Comparison of ENCODE assay signal across 1 cellular context in genomic region chr3:43923101-43923979, GRCh38.
TF ChIP-seq lines count a peak whose summit lies in the region.

No MANE protein-coding gene starts in this region.

TF ChIP-seq in GM23338, 12 proteins besides CTCF, POLR2A, EP300 and RAD21 (continued from another document):
- TF ChIP-seq ZNF462 (CRISPR knock-in tag; IDR thresholded peaks at IDR 0.05): no peak
- TF ChIP-seq, protein P1, sequence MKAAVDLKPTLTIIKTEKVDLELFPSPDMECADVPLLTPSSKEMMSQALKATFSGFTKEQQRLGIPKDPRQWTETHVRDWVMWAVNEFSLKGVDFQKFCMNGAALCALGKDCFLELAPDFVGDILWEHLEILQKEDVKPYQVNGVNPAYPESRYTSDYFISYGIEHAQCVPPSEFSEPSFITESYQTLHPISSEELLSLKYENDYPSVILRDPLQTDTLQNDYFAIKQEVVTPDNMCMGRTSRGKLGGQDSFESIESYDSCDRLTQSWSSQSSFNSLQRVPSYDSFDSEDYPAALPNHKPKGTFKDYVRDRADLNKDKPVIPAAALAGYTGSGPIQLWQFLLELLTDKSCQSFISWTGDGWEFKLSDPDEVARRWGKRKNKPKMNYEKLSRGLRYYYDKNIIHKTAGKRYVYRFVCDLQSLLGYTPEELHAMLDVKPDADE (IDR thresholded peaks at IDR 0.05): no peak
- no peak for TF ChIP-seq ZNF114 (CRISPR knock-in tag; IDR thresholded peaks at IDR 0.05)
- TF ChIP-seq JUNB (IDR thresholded peaks at IDR 0.05; ENCODE audit: unreplicated experiment): no peak
- no peak for TF ChIP-seq CREB1 (CRISPR knock-in tag; IDR thresholded peaks at IDR 0.05; ENCODE audit: low read depth)
- TF ChIP-seq ZNF331 (CRISPR knock-in tag; IDR thresholded peaks at IDR 0.05; ENCODE audit: low read depth): no peak
- TF ChIP-seq STAT1 (IDR thresholded peaks at IDR 0.05; ENCODE audit: unreplicated experiment): no peak
TF ChIP-seq in GM23338: peak in this region for 0.
